Comparison of ENCODE assay signal across 25 cellular contexts in genomic region chr9:74478606-74479005, GRCh38. TPM values are rescaled to one million over a fixed set of nuclear protein-coding genes. Genes with fewer than 3 reads are reported as not detected.
"Had no signal": no experiment of that assay in that cellular context is flagged by ENCODE, and none has a peak within 500 bp of the region (broad histone marks: within the 10 kb centered on the region; RNA-seq: fewer than 3 reads in every experiment).

No MANE protein-coding gene starts in this region.

- H3K4me3 ChIP-seq: dorsolateral prefrontal cortex, heart left ventricle, lung, right atrium auricular region, sigmoid colon, skin epidermis, suprapubic skin, thyroid gland had no signal

- H3K27ac Mint-ChIP-seq: nephron progenitor cell, type B pancreatic cell had no signal

- DNase-seq: cortex of kidney; dorsolateral prefrontal cortex; effector CD8-positive, alpha-beta T cell; foreskin melanocyte; heart left ventricle; hippocampal formation; left colon; left ventricle myocardium superior; mesendoderm; naive B cell; nephron progenitor cell; posterior cingulate gyrus; sigmoid colon; stimulated activated CD4-positive, alpha-beta T cell treated with anti-CD3 and anti-CD28 coated beads, Interleukin-12 subunit alpha, Interleukin-12 subunit beta, amount 100 ng/mL, for 4 hours; stimulated activated naive CD4-positive, alpha-beta T cell; thyroid gland had no signal

- H3K27ac ChIP-seq: dorsolateral prefrontal cortex, heart left ventricle, neutrophil, right atrium auricular region, sigmoid colon, skin epidermis, suprapubic skin, thyroid gland had no signal

- H3K4me1 ChIP-seq: right atrium auricular region, sigmoid colon, suprapubic skin, thyroid gland had no signal

- FAIRE-seq: urothelium cell line had no signal

- H3K4me3 Mint-ChIP-seq: naive B cell, nephron progenitor cell, type B pancreatic cell had no signal

- H3K27me3 Mint-ChIP-seq: type B pancreatic cell had no signal

- H3K9me3 ChIP-seq: heart left ventricle, neutrophil, right atrium auricular region, sigmoid colon, suprapubic skin, thyroid gland had no signal

- H3K36me3 ChIP-seq: heart left ventricle, neutrophil, right atrium auricular region, sigmoid colon, suprapubic skin, thyroid gland had no signal

- H3K36me3 Mint-ChIP-seq: naive B cell, type B pancreatic cell had no signal

- ATAC-seq: heart left ventricle, left colon, left ventricle myocardium superior had no signal

- H3K27me3 ChIP-seq: dorsolateral prefrontal cortex, heart left ventricle, right atrium auricular region, sigmoid colon, suprapubic skin, thyroid gland had no signal

- H3K4me1 Mint-ChIP-seq: naive B cell, nephron progenitor cell had no signal

RNA-seq across cellular contexts. Expression of gene RORB, which starts 18.5 kb away (rescaled TPM):
- total RNA-seq: kidney epithelial cell, osteocyte had no signal
